ENCODE assay signal across 20 cellular contexts in genomic region chr2:120715356-120715755, GRCh38. TPM values are rescaled to one million over a fixed set of nuclear protein-coding genes. Genes with fewer than 3 reads are reported as not detected.
"Had no signal": no experiment of that assay in that cellular context is flagged by ENCODE, and none has a peak within 500 bp of the region (broad histone marks: within the 10 kb centered on the region; RNA-seq: fewer than 3 reads in every experiment).

No MANE protein-coding gene starts in this region.

- H3K4me3 ChIP-seq: gastroesophageal sphincter, heart left ventricle, lower lobe of right lung had no signal

- H3K36me3 ChIP-seq: brain microvascular endothelial cell, gastroesophageal sphincter, heart left ventricle, lower lobe of right lung had no signal

- H3K36me3 Mint-ChIP-seq: immature natural killer cell, mesothelial cell of epicardium, type B pancreatic cell had no signal

- H3K27me3 ChIP-seq: brain microvascular endothelial cell had no signal

- H3K4me1 ChIP-seq: gastroesophageal sphincter, lower lobe of right lung had no signal

- H3K27ac Mint-ChIP-seq: immature natural killer cell; mesothelial cell of epicardium; progenitor cell of endocrine pancreas; stimulated activated naive CD8-positive, alpha-beta T cell treated with anti-CD3 and anti-CD28 coated beads, Interleukin-15, Interleukin-2, amounts not matched to agents 100 ng/mL and 50 ng/mL, for 24 hours; type B pancreatic cell had no signal

- H3K4me3 Mint-ChIP-seq: immature natural killer cell; mesothelial cell of epicardium; nephron; stimulated activated naive CD8-positive, alpha-beta T cell treated with anti-CD3 and anti-CD28 coated beads, Interleukin-15, Interleukin-2, amounts not matched to agents 100 ng/mL and 50 ng/mL, for 24 hours; type B pancreatic cell had no signal

- H3K9me3 Mint-ChIP-seq: immature natural killer cell; mesothelial cell of epicardium; stimulated activated naive CD8-positive, alpha-beta T cell treated with anti-CD3 and anti-CD28 coated beads, Interleukin-15, Interleukin-2, amounts not matched to agents 100 ng/mL and 50 ng/mL, for 24 hours; type B pancreatic cell had no signal

- H3K27ac ChIP-seq: brain microvascular endothelial cell, gastroesophageal sphincter, heart left ventricle, lower lobe of right lung, VCaP had no signal

- H3K27me3 Mint-ChIP-seq: stimulated activated naive CD8-positive, alpha-beta T cell treated with anti-CD3 and anti-CD28 coated beads, Interleukin-15, Interleukin-2, amounts not matched to agents 100 ng/mL and 50 ng/mL, for 24 hours had no signal

- H3K4me1 Mint-ChIP-seq: immature natural killer cell had no signal

- DNase-seq: activated CD4-positive, CD25-positive, alpha-beta regulatory T cell treated with anti-CD3 and anti-CD28 coated beads, Interleukin-2, amount 50 U/mL, for 72 hours; activated naive CD4-positive, alpha-beta T cell; brain microvascular endothelial cell; cerebellar nuclear complex; effector CD4-positive, alpha-beta T cell; heart left ventricle; immature natural killer cell; lower lobe of right lung; occipital lobe; stimulated activated CD4-positive, alpha-beta T cell treated with anti-CD3 and anti-CD28 coated beads, Interleukin-2, amount 100 ng/mL, for 48 hours; SW 1271; T-helper 2 cell had no signal

- ATAC-seq: gastroesophageal sphincter, lower lobe of right lung had no signal

- H3K9me3 ChIP-seq: gastroesophageal sphincter, heart left ventricle, lower lobe of right lung had no signal

RNA-seq across cellular contexts. Expression of gene GLI2, which starts 20.3 kb away (rescaled TPM):
- total RNA-seq: activated CD8-positive, alpha-beta memory T cell treated with anti-CD3 and anti-CD28 coated beads for 36 hours had no signal
- polyA plus RNA-seq: immature natural killer cell had no signal
